22 cellular contexts compared by ENCODE assay signal in the genomic region with DNA sequence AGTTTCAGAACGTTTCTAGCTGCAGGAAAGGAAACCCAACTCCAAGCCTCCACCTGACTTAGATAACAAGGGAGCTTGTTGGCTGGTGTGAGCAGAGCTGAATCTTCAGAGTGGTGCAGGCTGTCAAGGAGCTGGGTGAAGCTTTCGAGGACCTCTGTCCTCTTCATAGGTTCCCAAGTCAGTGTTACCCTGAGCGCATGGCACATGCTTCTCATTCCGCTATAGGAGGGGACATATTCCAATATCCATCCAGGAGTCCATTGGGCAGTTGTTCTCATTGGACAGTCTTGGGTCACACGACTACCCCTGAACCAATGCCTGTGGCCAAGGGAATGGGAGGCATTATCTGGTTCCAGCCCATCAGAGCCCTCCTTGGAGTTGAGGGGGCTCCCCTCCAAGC.
"Had no signal": no experiment of that assay in that cellular context is flagged by ENCODE, and none has a peak within 500 bp of the region (broad histone marks: within the 10 kb centered on the region; RNA-seq: fewer than 3 reads in every experiment).

No MANE protein-coding gene starts in this region.

- H3K4me3 ChIP-seq: esophagus squamous epithelium, gastrocnemius medialis, pancreas, sigmoid colon, testis, uterus had no signal

- DNase-seq: activated CD4-positive, alpha-beta memory T cell treated with anti-CD3 and anti-CD28 coated beads for 36 hours; activated CD4-positive, alpha-beta T cell treated with anti-CD3 and anti-CD28 coated beads for 48 hours; activated effector memory CD4-positive, alpha-beta T cell treated with Interleukin-2 at 50 U/mL for 16 hours; activated naive CD4-positive, alpha-beta T cell treated with anti-CD3 and anti-CD28 coated beads for 36 hours; activated naive CD8-positive, alpha-beta T cell treated with anti-CD3 and anti-CD28 coated beads, Interleukin-2, amount 10 ng/mL, durations not matched to agents 7 days and 5 days; activated T-cell treated with anti-CD3 and anti-CD28 coated beads, Interleukin-2, amount 50 U/mL, for 72 hours; amniotic stem cell; cortex of kidney; endodermal cell; esophagus squamous epithelium; gastrocnemius medialis; hypothalamus; left cardiac atrium; sigmoid colon; stimulated activated CD4-positive, alpha-beta T cell treated with anti-CD3 and anti-CD28 coated beads, Interleukin-2, amount 100 ng/mL, for 48 hours; stimulated activated CD8-positive, alpha-beta memory T cell treated with anti-CD3 and anti-CD28 coated beads, Interleukin-4, amount 100 ng/mL, for 48 hours; stimulated activated naive B cell treated with anti-CD40 and anti-IgM and Interleukin-4, amounts not matched to agents 10 μg/mL and 1 μg/mL and 100 μg/mL, for 72 hours; SW 1271; testis; uterus had no signal

- H3K27me3 ChIP-seq: esophagus squamous epithelium, gastrocnemius medialis, pancreas, sigmoid colon, testis, uterus had no signal

- H3K9me3 ChIP-seq: esophagus squamous epithelium, gastrocnemius medialis, pancreas, sigmoid colon, testis, uterus had no signal

- H3K36me3 ChIP-seq: esophagus squamous epithelium, gastrocnemius medialis, pancreas, sigmoid colon, uterus had no signal

- ATAC-seq: activated T-cell treated with anti-CD3 and anti-CD28 coated beads, Interleukin-2, amount 50 U/mL, for 72 hours; gastrocnemius medialis; left cardiac atrium; naive thymus-derived CD8-positive, alpha-beta T cell; pancreas; stimulated activated naive B cell treated with anti-CD40 and anti-IgM and Interleukin-4, amounts not matched to agents 10 μg/mL and 1 μg/mL and 100 μg/mL, for 72 hours had no signal
